Comparison of ENCODE assay signal across 7 cellular contexts in genomic region chr2:37323176-37323575, GRCh38. TPM values are rescaled to one million over a fixed set of nuclear protein-coding genes. Genes with fewer than 3 reads are reported as not detected.
A peak's percentile ranks its signal among the peaks of the same experiment; 100 is the strongest.
DNase-seq lines count a peak whose midpoint lies in the region; ATAC-seq and TF ChIP-seq lines count a peak whose summit lies in the region.

No MANE protein-coding gene starts in this region.

- peak overlapping the region; percentile 89 for H3K27ac ChIP-seq in WERI-Rb-1
- H3K27ac ChIP-seq in iPS DF 6.9 (ENCODE audit: low read length) = no peak overlapping the region

- H3K4me1 ChIP-seq in iPS DF 6.9 (ENCODE audit: control insufficient read depth, insufficient read depth, low read length) = peaks cover 2% of the 10 kb centered on the region; the same call in 1 of the 2 replicates

- WGBS in iPS DF 6.9 (ENCODE audit: insufficient coverage, insufficient read length) = no CpG with 5 or more reads among the region's 7 CpGs

- peaks cover 69% of the 10 kb centered on the region for H3K4me1 Mint-ChIP-seq in HFFc6 (ENCODE audit: low read depth)
- peaks cover 45% of the 10 kb centered on the region for H3K4me1 Mint-ChIP-seq in stimulated activated naive CD8-positive, alpha-beta T cell treated with anti-CD3 and anti-CD28 coated beads, Interleukin-15, amount 100 ng/mL, for 72 hours

- no peak for ATAC-seq in stimulated activated naive CD8-positive, alpha-beta T cell treated with anti-CD3 and anti-CD28 coated beads, Interleukin-15, amount 100 ng/mL, for 72 hours
- ATAC-seq in HG03280 (IDR thresholded peaks at IDR 0.05; ENCODE audit: unreplicated experiment) = no peak

- H3K9me3 Mint-ChIP-seq in HFFc6 = no peaks in the 10 kb centered on the region
- H3K9me3 Mint-ChIP-seq in stimulated activated naive CD8-positive, alpha-beta T cell treated with anti-CD3 and anti-CD28 coated beads, Interleukin-15, amount 100 ng/mL, for 72 hours = no peaks in the 10 kb centered on the region

- H3K27me3 ChIP-seq in WERI-Rb-1 (ENCODE audit: insufficient read depth, low read depth, severe bottlenecking) = peaks cover 8% of the 10 kb centered on the region
- H3K27me3 ChIP-seq in iPS DF 6.9 (ENCODE audit: control insufficient read depth, insufficient read depth, low read length) = peaks cover 5% of the 10 kb centered on the region; the same call in 1 of the 2 replicates

- H3K4me3 ChIP-seq in WERI-Rb-1 (ENCODE audit: low read depth, low read length) (peak overlapping the region; percentile 88), iPS DF 6.9 (ENCODE audit: low read length) (peak overlapping the region; percentile 12; the same call in 1 of the 2 replicates)

- peaks cover 11% of the 10 kb centered on the region for H3K36me3 Mint-ChIP-seq in HFFc6 (ENCODE audit: low read depth)

- no peaks in the 10 kb centered on the region for H3K27me3 Mint-ChIP-seq in HFFc6 (ENCODE audit: insufficient read depth)
- H3K27me3 Mint-ChIP-seq in stimulated activated naive CD8-positive, alpha-beta T cell treated with anti-CD3 and anti-CD28 coated beads, Interleukin-15, amount 100 ng/mL, for 72 hours = peaks cover 30% of the 10 kb centered on the region

- peaks cover 4% of the 10 kb centered on the region for H3K9me3 ChIP-seq in WERI-Rb-1 (ENCODE audit: severe bottlenecking)
- H3K9me3 ChIP-seq in iPS DF 6.9 (ENCODE audit: control insufficient read depth, insufficient read depth, low read length) = no peaks in the 10 kb centered on the region

- TF ChIP-seq CTCF in HFFc6 (IDR thresholded peaks at IDR 0.05) = no peak
- no peak for TF ChIP-seq CTCF in WERI-Rb-1 (IDR thresholded peaks at IDR 0.05; ENCODE audit: low read depth, low read length)

- peak overlapping the region; percentile 88 for H3K27ac Mint-ChIP-seq in HFFc6
- H3K27ac Mint-ChIP-seq in stimulated activated naive CD8-positive, alpha-beta T cell treated with anti-CD3 and anti-CD28 coated beads, Interleukin-15, amount 100 ng/mL, for 72 hours = peak overlapping the region; percentile 86 to 94

- DNase-seq in HFFc6 (no peak), WERI-Rb-1 (no peak), iPS DF 6.9 (ENCODE audit: low read depth, low spot score) (no peak), iPS-NIHi11 (ENCODE audit: low spot score) (no peak), NCI-H1092 (lab: John Stamatoyannopoulos, UW) (no peak)
- DNase-seq in stimulated activated naive CD8-positive, alpha-beta T cell treated with anti-CD3 and anti-CD28 coated beads, Interleukin-15, amount 100 ng/mL, for 72 hours = no peak

- H3K36me3 ChIP-seq in WERI-Rb-1 = peaks cover 13% of the 10 kb centered on the region
- no peaks in the 10 kb centered on the region for H3K36me3 ChIP-seq in iPS DF 6.9 (ENCODE audit: control insufficient read depth, insufficient read depth, low read length)

- H3K4me3 Mint-ChIP-seq in HFFc6 = peak overlapping the region; percentile 90
- H3K4me3 Mint-ChIP-seq in stimulated activated naive CD8-positive, alpha-beta T cell treated with anti-CD3 and anti-CD28 coated beads, Interleukin-15, amount 100 ng/mL, for 72 hours = peak overlapping the region; percentile 89

RNA-seq across cellular contexts. Expression of gene PRKD3, which starts 1.5 kb away (rescaled TPM):
- 10 to 100 TPM; 19.9 to 33.7 (median 27.5) TPM for total RNA-seq in HFFc6 (2021; fragmentation: NEBNext Ultra II Directional; extraction: Animal tissue kit (Norgen Biotek cat#: 25700))

RNA-seq across cellular contexts. Expression of gene QPCT, which starts 21.3 kb away (rescaled TPM):
- total RNA-seq in HFFc6 (2021; fragmentation: NEBNext Ultra II Directional; extraction: Animal tissue kit (Norgen Biotek cat#: 25700)) = 1 to 10 TPM; 4.4 to 7.2 (median 5.4) TPM
